ENCODE assay signal across 2 cellular contexts in the genomic region with DNA sequence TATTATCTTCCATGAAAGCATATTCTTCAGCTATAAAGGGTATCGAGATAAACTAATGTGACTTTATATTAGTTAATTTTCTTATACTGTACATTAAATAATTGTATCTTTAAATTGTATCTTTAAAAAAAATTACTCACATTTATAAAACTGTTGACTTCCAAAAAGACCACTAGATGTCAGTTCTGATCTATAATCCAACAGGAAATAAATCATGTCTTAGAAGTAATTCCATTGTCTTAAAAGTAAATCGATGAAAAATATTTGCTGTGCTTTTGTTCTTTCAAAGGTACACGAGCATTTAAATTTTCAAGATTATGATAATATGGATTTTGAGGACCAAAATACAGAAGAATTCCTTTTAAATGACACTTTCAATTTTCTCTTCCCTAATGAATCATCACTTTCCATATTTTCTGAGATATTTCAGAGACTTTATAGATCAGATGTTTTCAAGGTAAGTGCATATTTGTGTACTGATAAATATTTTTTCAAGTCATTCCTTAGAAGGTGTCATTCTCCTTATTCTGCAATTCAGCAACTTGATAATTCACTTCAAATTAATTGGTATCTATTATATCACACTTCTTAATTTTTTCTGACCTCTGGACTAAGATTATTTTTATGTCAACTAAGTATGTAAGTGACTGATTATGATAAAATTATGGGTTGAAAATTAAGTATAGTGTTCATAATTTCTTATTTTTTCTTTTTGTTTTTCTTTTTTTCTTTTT.
TF ChIP-seq lines count a peak whose summit lies in the region.

No MANE protein-coding gene starts in this region.

TF ChIP-seq in SK-N-SH, 30 proteins besides CTCF, POLR2A, EP300 and RAD21 (continued from another document):
- TF ChIP-seq, protein P1, sequence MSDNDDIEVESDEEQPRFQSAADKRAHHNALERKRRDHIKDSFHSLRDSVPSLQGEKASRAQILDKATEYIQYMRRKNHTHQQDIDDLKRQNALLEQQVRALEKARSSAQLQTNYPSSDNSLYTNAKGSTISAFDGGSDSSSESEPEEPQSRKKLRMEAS (IDR thresholded peaks at IDR 0.05; ENCODE audit: low read depth): no peak
- TF ChIP-seq, protein P2, sequence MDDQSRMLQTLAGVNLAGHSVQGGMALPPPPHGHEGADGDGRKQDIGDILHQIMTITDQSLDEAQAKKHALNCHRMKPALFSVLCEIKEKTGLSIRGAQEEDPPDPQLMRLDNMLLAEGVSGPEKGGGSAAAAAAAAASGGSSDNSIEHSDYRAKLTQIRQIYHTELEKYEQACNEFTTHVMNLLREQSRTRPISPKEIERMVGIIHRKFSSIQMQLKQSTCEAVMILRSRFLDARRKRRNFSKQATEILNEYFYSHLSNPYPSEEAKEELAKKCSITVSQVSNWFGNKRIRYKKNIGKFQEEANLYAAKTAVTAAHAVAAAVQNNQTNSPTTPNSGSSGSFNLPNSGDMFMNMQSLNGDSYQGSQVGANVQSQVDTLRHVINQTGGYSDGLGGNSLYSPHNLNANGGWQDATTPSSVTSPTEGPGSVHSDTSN (IDR thresholded peaks at IDR 0.05): peak; percentile 26; the same call in 1 of the 2 replicates
- no peak for TF ChIP-seq JUND (IDR thresholded peaks at IDR 0.05)
- no peak for TF ChIP-seq NFIC (IDR thresholded peaks at IDR 0.05; ENCODE audit: borderline replicate concordance)
- TF ChIP-seq TAF1 (IDR thresholded peaks at IDR 0.05; ENCODE audit: borderline replicate concordance, low read depth, low read length): no peak
- TF ChIP-seq FOSL2 (IDR thresholded peaks at IDR 0.05; ENCODE audit: borderline replicate concordance, low read depth): no peak
- no peak for TF ChIP-seq FOXJ3 (CRISPR knock-in tag; IDR thresholded peaks at IDR 0.05)

TF ChIP-seq in SK-N-SH treated with all-trans-retinoic acid at 6 μM for 48 hours, 23 proteins besides CTCF, POLR2A, EP300 and RAD21 (continued from another document):
- TF ChIP-seq, protein P3, sequence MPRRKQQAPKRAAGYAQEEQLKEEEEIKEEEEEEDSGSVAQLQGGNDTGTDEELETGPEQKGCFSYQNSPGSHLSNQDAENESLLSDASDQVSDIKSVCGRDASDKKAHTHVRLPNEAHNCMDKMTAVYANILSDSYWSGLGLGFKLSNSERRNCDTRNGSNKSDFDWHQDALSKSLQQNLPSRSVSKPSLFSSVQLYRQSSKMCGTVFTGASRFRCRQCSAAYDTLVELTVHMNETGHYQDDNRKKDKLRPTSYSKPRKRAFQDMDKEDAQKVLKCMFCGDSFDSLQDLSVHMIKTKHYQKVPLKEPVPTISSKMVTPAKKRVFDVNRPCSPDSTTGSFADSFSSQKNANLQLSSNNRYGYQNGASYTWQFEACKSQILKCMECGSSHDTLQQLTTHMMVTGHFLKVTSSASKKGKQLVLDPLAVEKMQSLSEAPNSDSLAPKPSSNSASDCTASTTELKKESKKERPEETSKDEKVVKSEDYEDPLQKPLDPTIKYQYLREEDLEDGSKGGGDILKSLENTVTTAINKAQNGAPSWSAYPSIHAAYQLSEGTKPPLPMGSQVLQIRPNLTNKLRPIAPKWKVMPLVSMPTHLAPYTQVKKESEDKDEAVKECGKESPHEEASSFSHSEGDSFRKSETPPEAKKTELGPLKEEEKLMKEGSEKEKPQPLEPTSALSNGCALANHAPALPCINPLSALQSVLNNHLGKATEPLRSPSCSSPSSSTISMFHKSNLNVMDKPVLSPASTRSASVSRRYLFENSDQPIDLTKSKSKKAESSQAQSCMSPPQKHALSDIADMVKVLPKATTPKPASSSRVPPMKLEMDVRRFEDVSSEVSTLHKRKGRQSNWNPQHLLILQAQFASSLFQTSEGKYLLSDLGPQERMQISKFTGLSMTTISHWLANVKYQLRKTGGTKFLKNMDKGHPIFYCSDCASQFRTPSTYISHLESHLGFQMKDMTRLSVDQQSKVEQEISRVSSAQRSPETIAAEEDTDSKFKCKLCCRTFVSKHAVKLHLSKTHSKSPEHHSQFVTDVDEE (CRISPR knock-in tag; IDR thresholded peaks at IDR 0.05): no peak
- no peak for TF ChIP-seq PPARA (CRISPR knock-in tag; IDR thresholded peaks at IDR 0.05; ENCODE audit: borderline replicate concordance)
